In genomic region chr19:38765214-38765613, GRCh38 we compare ENCODE assay signal across 8 cellular contexts. TPM values are rescaled to one million over a fixed set of nuclear protein-coding genes. Genes with fewer than 3 reads are reported as not detected.
"Had no signal": no experiment of that assay in that cellular context is flagged by ENCODE, and none has a peak within 500 bp of the region (broad histone marks: within the 10 kb centered on the region; RNA-seq: fewer than 3 reads in every experiment).

No MANE protein-coding gene starts in this region.

- ATAC-seq: GM12878 had no signal

- H3K4me3 ChIP-seq: GM12878 had no signal

- FAIRE-seq: G401.6, GM12878, GM12891, GM12892, GM18507, GM19239 had no signal

- DNase-seq: GDM1, GF-D8 had no signal

RNA-seq across cellular contexts. Expression of gene LGALS7B, which starts 23.8 kb away (rescaled TPM):
- polyA plus RNA-seq: GM12878 had no signal
